In genomic region chrX:57643698-57644097, GRCh38 we compare ENCODE assay signal across 26 cellular contexts. TPM values are rescaled to one million over a fixed set of nuclear protein-coding genes. Genes with fewer than 3 reads are reported as not detected.
DNase-seq lines count a peak whose midpoint lies in the region; ATAC-seq, FAIRE-seq and TF ChIP-seq lines count a peak whose summit lies in the region.
"Had no signal": no experiment of that assay in that cellular context is flagged by ENCODE, and none has a peak within 500 bp of the region (broad histone marks: within the 10 kb centered on the region; RNA-seq: fewer than 3 reads in every experiment).

No MANE protein-coding gene starts in this region.

- H3K9ac ChIP-seq in kidney (ENCODE audit: low read length in 2 of 2): no peak overlapping the region
- H3K9ac ChIP-seq: SK-N-SH had no signal

- peak; percentile 3 for DNase-seq in LNCaP clone FGC (ENCODE audit: low read depth)
- peak; percentile 0 for DNase-seq in astrocyte of the spinal cord (ENCODE audit: low read depth, low spot score)
- DNase-seq in kidney: no peak
- DNase-seq in RKO (ENCODE audit: low spot score): no peak
- no peak for DNase-seq in testis
- DNase-seq in HT-29 (ENCODE audit: low spot score): no peak
- DNase-seq: AML-193; C1 segment of cervical spinal cord; Calu3; CD8-positive, alpha-beta T cell; DMS153; GDM1; Karpas-422; MG63; NCI-H1417; NCI-H1694 treated with DMSO at 0.1 percent for 48 hours; NCI-H2081 treated with DMSO at 0.1 percent for 48 hours; NCI-H2171 treated with DMSO at 0.1 percent for 48 hours; NCI-H524 treated with DMSO at 0.1 percent for 48 hours; NCI-H82; SHP77; SK-N-SH had no signal

- FAIRE-seq in kidney (lab: Jason Lieb, UNC): peak; percentile 52
- FAIRE-seq: H54 had no signal

- no peak for ATAC-seq in GM21576 (IDR thresholded peaks at IDR 0.05; ENCODE audit: unreplicated experiment)
- ATAC-seq: CD8-positive, alpha-beta T cell had no signal

- H3K4me1 ChIP-seq in kidney (ENCODE audit: control insufficient read depth in 1 of 2, insufficient read depth in 1 of 2, low read depth in 1 of 2, low read length in 2 of 2) (no peaks in the 10 kb centered on the region), testis (no peaks in the 10 kb centered on the region)

- H3K9me3 ChIP-seq in kidney (ENCODE audit: control insufficient read depth in 1 of 2, low read length in 2 of 2): no peaks in the 10 kb centered on the region
- H3K9me3 ChIP-seq in testis: no peaks in the 10 kb centered on the region
- H3K9me3 ChIP-seq: MG63, SK-N-SH had no signal

- in situ Hi-C loops in astrocyte of the spinal cord (cut with HindIII; ENCODE audit: low sequenced_read_pairs): no loop called here

- 72 to 94% methylated on average over 1 of the region's 1 CpG for WGBS in testis, 2 donors

- no peak overlapping the region for H3K27ac ChIP-seq in kidney (ENCODE audit: low read depth in 2 of 2, low read length in 2 of 2)
- H3K27ac ChIP-seq in testis: no peak overlapping the region

- TF ChIP-seq CTCF in LNCaP clone FGC (IDR thresholded peaks at IDR 0.05; ENCODE audit: control insufficient read depth, extremely low read depth, insufficient read depth) (no peak), astrocyte of the spinal cord (IDR thresholded peaks at IDR 0.05; ENCODE audit: low read depth, low read length) (no peak), kidney (IDR thresholded peaks at IDR 0.05; ENCODE audit: borderline replicate concordance, extremely low read depth, insufficient read depth) (no peak), testis (IDR thresholded peaks at IDR 0.05) (no peak)

- H3K27me3 ChIP-seq in testis: no peaks in the 10 kb centered on the region
- H3K27me3 ChIP-seq: MG63 had no signal

- intact Hi-C loops in kidney (cut with DNase I): no loop called here
- intact Hi-C loops in testis (cut with DNase I; ENCODE audit: low total_unique reads): no loop called here

- TF ChIP-seq POLR2A in testis (IDR thresholded peaks at IDR 0.05): no peak

- no peaks in the 10 kb centered on the region for H3K36me3 ChIP-seq in kidney (ENCODE audit: control insufficient read depth in 1 of 2, insufficient read depth in 2 of 2, low read length in 2 of 2)
- no peaks in the 10 kb centered on the region for H3K36me3 ChIP-seq in testis (ENCODE audit: low read depth, missing control alignments)
- H3K36me3 ChIP-seq: MG63 had no signal

- H3K4me3 ChIP-seq in LNCaP clone FGC (ENCODE audit: low read depth, low read length) (no peak overlapping the region), astrocyte of the spinal cord (ENCODE audit: low read depth, low read length) (no peak overlapping the region), kidney (ENCODE audit: low read length in 2 of 2) (no peak overlapping the region), testis (no peak overlapping the region)
- H3K4me3 ChIP-seq: MG63 had no signal

RNA-seq across cellular contexts. Expression of gene NLRP2B, which starts 36.4 kb away (rescaled TPM):
- total RNA-seq in kidney: not detected
- polyA plus RNA-seq in kidney (ENCODE audit: insufficient read depth, low read depth, low replicate concordance): not detected
- not detected for total RNA-seq in testis
- not detected for polyA plus RNA-seq in testis (ENCODE audit: insufficient read depth, low read depth, low replicate concordance)
- not detected in 2 replicates for total RNA-seq in HT-29 (2014; rRNA removed; shearing (Covaris generic))
- total RNA-seq: Calu3; CD8-positive, alpha-beta T cell; OCI-LY7 had no signal
- polyA plus RNA-seq: AG04450, SK-N-SH had no signal

RNA-seq across cellular contexts. Expression of gene ZXDB, which starts 51.9 kb away (rescaled TPM):
- total RNA-seq in kidney: 9.4 TPM
- 2.3 TPM for polyA plus RNA-seq in kidney (ENCODE audit: insufficient read depth, low read depth, low replicate concordance)
- 1 to 10 TPM; 6.9 to 7.6 TPM for total RNA-seq in testis
- polyA plus RNA-seq in testis (ENCODE audit: insufficient read depth, low read depth, low replicate concordance): 3.6 TPM
- 0.03 TPM in 1 of 2 replicates, not detected in the other for total RNA-seq in HT-29 (2014; rRNA removed; shearing (Covaris generic))

Comparison
In these comparisons a context has a peak if more than half of its experiments do, and no peak if none do; other contexts are left out.
1. DNase-seq: peak in LNCaP clone FGC (single experiment) and astrocyte of the spinal cord (single experiment); none in kidney (single experiment), RKO (single experiment), testis (single experiment) and HT-29 (single experiment).